ENCODE assay signal across 8 cellular contexts in genomic region chr15:78299302-78300102, GRCh38. TPM values are rescaled to one million over a fixed set of nuclear protein-coding genes. Genes with fewer than 3 reads are reported as not detected.
DNase-seq lines count a peak whose midpoint lies in the region; ATAC-seq and TF ChIP-seq lines count a peak whose summit lies in the region.

Gene SKIC8, minus strand, starts transcription at chr15:78299609. Its CDS starts 3,923 bp downstream, at chr15:78295686.

- DNase-seq in AG09319 (ENCODE audit: extremely low read depth, low read depth) (peak; percentile 73), NCI-H226 (peak; percentile 98), activated B cell treated with CpG ODN at 0.5 μM for 24 hours (peak; percentile 89), cardiac fibroblast (ENCODE audit: low read depth in 2 of 2) (peak; percentile 91 to 96), iris pigment epithelial cell (ENCODE audit: low read depth) (peak; percentile 93)
- peak; percentile 84 to 90 for DNase-seq in stimulated activated CD4-positive, alpha-beta T cell treated with anti-CD3 and anti-CD28 coated beads, Interleukin-12 subunit alpha, Interleukin-12 subunit beta, amount 100 ng/mL, for 24 hours (ENCODE audit: low read depth in 2 of 2)

- POLR2A ChIA-PET in activated B cell treated with CpG ODN at 0.5 μM for 24 hours (lab: Charles Lee), result interaction anchor here (0.6 to 2.8 kb wide), 16 partner anchors 8 to 678 kb away, joined by 3 to 30 read pairs (median 4); partner anchors contain the start of genes DNAJA4, IDH3A, IREB2 and PSMA4

- no peaks in the 10 kb centered on the region for H3K9me3 Mint-ChIP-seq in activated B cell treated with CpG ODN at 0.5 μM for 24 hours

- TF ChIP-seq CTCF in AG09319 (IDR thresholded peaks at IDR 0.05; ENCODE audit: low read depth, low read length) (no peak), activated B cell treated with CpG ODN at 0.5 μM for 24 hours (IDR thresholded peaks at IDR 0.05) (no peak), cardiac fibroblast (IDR thresholded peaks at IDR 0.05; ENCODE audit: low read depth, low read length) (no peak)

- H3K27ac Mint-ChIP-seq in activated B cell treated with CpG ODN at 0.5 μM for 24 hours, result peak within 1 kb of the TSS; percentile 87

- peak within 1 kb of the TSS; percentile 99 to 100 for H3K4me3 ChIP-seq in cardiac fibroblast (replicated peaks in 1 of 2; ENCODE audit: low read depth in 2 of 2, low read length in 2 of 2)

- ATAC-seq in GM19023 (IDR thresholded peaks at IDR 0.05; ENCODE audit: unreplicated experiment), result peak; percentile 83
- ATAC-seq in HG03280 (IDR thresholded peaks at IDR 0.05; ENCODE audit: unreplicated experiment), result peak; percentile 92
- peak; percentile 97 for ATAC-seq in activated B cell treated with CpG ODN at 0.5 μM for 24 hours (ENCODE audit: low read depth)

- CTCF ChIA-PET in activated B cell treated with CpG ODN at 0.5 μM for 24 hours (lab: Charles Lee), result interaction anchor here (1.3 kb wide), 1 partner anchor 191 kb away, joined by 4 read pairs; no protein-coding TSS in a partner anchor

- intact Hi-C loops in activated B cell treated with CpG ODN at 0.5 μM for 24 hours (cut with micrococcal nuclease), result loop anchor here (1.0 to 2.0 kb wide), 2 partner anchors 35 to 138 kb away; partner anchors contain the start of gene DNAJA4

- H3K27me3 Mint-ChIP-seq in activated B cell treated with CpG ODN at 0.5 μM for 24 hours, result no peaks in the 10 kb centered on the region

- peak within 1 kb of the TSS; percentile 98 for H3K4me3 Mint-ChIP-seq in activated B cell treated with CpG ODN at 0.5 μM for 24 hours

- H3K4me1 Mint-ChIP-seq in activated B cell treated with CpG ODN at 0.5 μM for 24 hours, result peaks cover 23% of the 10 kb centered on the region

- peaks cover 16% of the 10 kb centered on the region for H3K36me3 Mint-ChIP-seq in activated B cell treated with CpG ODN at 0.5 μM for 24 hours (ENCODE audit: low read depth)

RNA-seq across cellular contexts. Expression of gene SKIC8, which starts in this region (rescaled TPM):
- total RNA-seq in activated B cell treated with CpG ODN at 0.5 μM for 24 hours, result 43.2 and 46.0 TPM in 2 replicates

Comparison
In these comparisons a context has a peak if more than half of its experiments do, and no peak if none do; other contexts are left out.
1. Peak in every context shown above with its lines: DNase-seq, ATAC-seq and H3K4me3 ChIP-seq.